ENCODE assay signal across 13 cellular contexts in the genomic region with DNA sequence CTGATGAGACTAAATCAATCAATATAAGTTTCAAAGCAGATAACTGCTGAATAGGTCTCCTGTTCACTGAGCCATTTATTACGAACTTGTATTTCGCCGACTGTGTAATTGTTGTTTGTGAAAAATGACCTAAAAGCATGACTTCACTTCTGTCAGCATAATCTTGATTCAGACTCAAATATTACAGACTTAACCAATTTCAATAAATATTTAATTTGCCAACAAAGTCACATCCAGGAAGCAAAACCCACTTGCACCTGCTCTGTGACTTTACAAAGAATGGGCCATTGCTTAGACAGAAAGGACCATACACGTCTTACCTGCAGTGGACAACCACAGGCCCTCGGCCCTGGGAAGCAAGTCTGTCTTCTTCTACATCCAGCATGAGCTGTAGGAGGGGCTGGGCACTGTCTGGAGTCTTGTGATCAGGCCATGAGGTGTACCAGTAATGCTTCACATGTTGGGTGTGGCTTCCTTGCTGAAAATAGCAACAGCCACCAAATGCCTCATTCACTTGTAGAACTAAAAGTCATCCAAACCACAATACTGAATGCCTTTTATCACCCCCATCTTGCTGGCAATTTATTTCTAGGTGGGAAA. TPM values are rescaled to one million over a fixed set of nuclear protein-coding genes. Genes with fewer than 3 reads are reported as not detected.
DNase-seq lines count a peak whose midpoint lies in the region; ATAC-seq, FAIRE-seq and TF ChIP-seq lines count a peak whose summit lies in the region.
"Had no signal": no experiment of that assay in that cellular context is flagged by ENCODE, and none has a peak within 500 bp of the region (broad histone marks: within the 10 kb centered on the region; RNA-seq: fewer than 3 reads in every experiment).

No MANE protein-coding gene starts in this region.

- no peak overlapping the region for H3K4me3 ChIP-seq in upper lobe of left lung
- H3K4me3 ChIP-seq: BLaER1 treated with 17β-estradiol and CSF1 and Interleukin-3, amounts not matched to agents 10 nM and 100 nM had no signal

- no peaks in the 10 kb centered on the region for H3K9me3 Mint-ChIP-seq in activated CD4-positive, alpha-beta T cell treated with anti-CD3 and anti-CD28 coated beads, Interleukin-2, amount 10 ng/mL, durations not matched to agents 7 days and 5 days
- H3K9me3 Mint-ChIP-seq: endodermal cell had no signal

- peaks cover 21% of the 10 kb centered on the region for H3K4me1 ChIP-seq in foreskin keratinocyte
- H3K4me1 ChIP-seq in upper lobe of left lung, result peaks cover 0 to 3% (median 0%) of the 10 kb centered on the region in 4 donors

- POLR2A ChIA-PET in activated CD4-positive, alpha-beta T cell treated with anti-CD3 and anti-CD28 coated beads, Interleukin-2, amount 10 ng/mL, durations not matched to agents 7 days and 5 days (lab: Charles Lee), result no interaction called here

- DNase-seq in activated CD4-positive, alpha-beta T cell treated with anti-CD3 and anti-CD28 coated beads, Interleukin-2, amount 10 ng/mL, durations not matched to agents 7 days and 5 days, result peak; percentile 14
- no peak for DNase-seq in activated CD4-positive, alpha-beta T cell treated with anti-CD3 and anti-CD28 coated beads, Interleukin-2, amount 50 U/mL, for 1 hour
- DNase-seq in foreskin keratinocyte (peak; percentile 73 to 92), upper lobe of left lung (peak in 1 of 2 donors; percentile 57), frontal cortex (ENCODE audit: low spot score in 2 of 2) (no peak)
- DNase-seq in activated CD8-positive, alpha-beta memory T cell treated with anti-CD3 and anti-CD28 coated beads, Interleukin-2, amount 50 U/mL, for 48 hours, result no peak
- DNase-seq: activated CD4-positive, alpha-beta T cell treated with anti-CD3 and anti-CD28 coated beads for 48 hours; endodermal cell; NCI-H510A treated with DMSO at 0.1 percent for 48 hours had no signal

- no peak overlapping the region for H3K27ac Mint-ChIP-seq in activated CD4-positive, alpha-beta T cell treated with anti-CD3 and anti-CD28 coated beads, Interleukin-2, amount 10 ng/mL, durations not matched to agents 7 days and 5 days
- H3K27ac Mint-ChIP-seq: endodermal cell had no signal

- CTCF ChIA-PET in activated CD4-positive, alpha-beta T cell treated with anti-CD3 and anti-CD28 coated beads, Interleukin-2, amount 10 ng/mL, durations not matched to agents 7 days and 5 days (lab: Charles Lee), result no interaction called here

- H3K4me1 Mint-ChIP-seq in activated CD4-positive, alpha-beta T cell treated with anti-CD3 and anti-CD28 coated beads, Interleukin-2, amount 10 ng/mL, durations not matched to agents 7 days and 5 days, result peaks cover 10% of the 10 kb centered on the region

- peak overlapping the region; percentile 68 for H3K27ac ChIP-seq in foreskin keratinocyte
- H3K27ac ChIP-seq in upper lobe of left lung, result no peak overlapping the region
- H3K27ac ChIP-seq: neutrophil had no signal

- H3K27me3 Mint-ChIP-seq in activated CD4-positive, alpha-beta T cell treated with anti-CD3 and anti-CD28 coated beads, Interleukin-2, amount 10 ng/mL, durations not matched to agents 7 days and 5 days, result peaks cover 5% of the 10 kb centered on the region

- ATAC-seq in SK-N-SH treated with all-trans-retinoic acid at 6 μM for 48 hours (peak; percentile 64; the same call in 2 of the 3 replicates), foreskin keratinocyte (peak; percentile 87), upper lobe of left lung (ENCODE audit: low FRiP score in 2 of 2) (peak; percentile 67 to 70), HG02970 (IDR thresholded peaks at IDR 0.05; ENCODE audit: low FRiP score, unreplicated experiment) (no peak)

- peak in 1 of 4 donors; percentile 74 for TF ChIP-seq EP300 in upper lobe of left lung (IDR thresholded peaks at IDR 0.05)

- H3K27me3 ChIP-seq in foreskin keratinocyte, result no peaks in the 10 kb centered on the region
- H3K27me3 ChIP-seq in upper lobe of left lung, result no peaks in the 10 kb centered on the region
- H3K27me3 ChIP-seq: BLaER1 treated with 17β-estradiol and CSF1 and Interleukin-3, amounts not matched to agents 10 nM and 100 nM; neutrophil had no signal

- H3K4me3 Mint-ChIP-seq in activated CD4-positive, alpha-beta T cell treated with anti-CD3 and anti-CD28 coated beads, Interleukin-2, amount 10 ng/mL, durations not matched to agents 7 days and 5 days, result no peak overlapping the region
- H3K4me3 Mint-ChIP-seq: endodermal cell had no signal

- no peaks in the 10 kb centered on the region for H3K9me3 ChIP-seq in upper lobe of left lung
- H3K9me3 ChIP-seq: BLaER1 treated with 17β-estradiol and CSF1 and Interleukin-3, amounts not matched to agents 10 nM and 100 nM; neutrophil had no signal

- H3K36me3 ChIP-seq in upper lobe of left lung, result no peaks in the 10 kb centered on the region
- H3K36me3 ChIP-seq: BLaER1 treated with 17β-estradiol and CSF1 and Interleukin-3, amounts not matched to agents 10 nM and 100 nM; neutrophil had no signal

- FAIRE-seq in frontal cortex (lab: Jason Lieb, UNC), result no peak

- TF ChIP-seq POLR2A in upper lobe of left lung (IDR thresholded peaks at IDR 0.05), result no peak

- TF ChIP-seq CTCF in foreskin keratinocyte (conservative IDR thresholded peaks at IDR 0.05) (no peak), upper lobe of left lung (IDR thresholded peaks at IDR 0.05) (no peak)

- 82 to 89% methylated on average over 5 of the region's 5 CpGs for WGBS in upper lobe of left lung, 2 donors

- no peaks in the 10 kb centered on the region for H3K36me3 Mint-ChIP-seq in activated CD4-positive, alpha-beta T cell treated with anti-CD3 and anti-CD28 coated beads, Interleukin-2, amount 10 ng/mL, durations not matched to agents 7 days and 5 days (ENCODE audit: low read depth)

TF ChIP-seq in SK-N-SH treated with all-trans-retinoic acid at 6 μM for 48 hours, 23 proteins besides CTCF, POLR2A, EP300 and RAD21:
- TF ChIP-seq ZNF8 (CRISPR knock-in tag; IDR thresholded peaks at IDR 0.05) (no peak), ZNF70 (CRISPR knock-in tag; IDR thresholded peaks at IDR 0.05) (no peak), TOX (CRISPR knock-in tag; IDR thresholded peaks at IDR 0.05; ENCODE audit: borderline replicate concordance) (no peak)
- TF ChIP-seq, protein P1, sequence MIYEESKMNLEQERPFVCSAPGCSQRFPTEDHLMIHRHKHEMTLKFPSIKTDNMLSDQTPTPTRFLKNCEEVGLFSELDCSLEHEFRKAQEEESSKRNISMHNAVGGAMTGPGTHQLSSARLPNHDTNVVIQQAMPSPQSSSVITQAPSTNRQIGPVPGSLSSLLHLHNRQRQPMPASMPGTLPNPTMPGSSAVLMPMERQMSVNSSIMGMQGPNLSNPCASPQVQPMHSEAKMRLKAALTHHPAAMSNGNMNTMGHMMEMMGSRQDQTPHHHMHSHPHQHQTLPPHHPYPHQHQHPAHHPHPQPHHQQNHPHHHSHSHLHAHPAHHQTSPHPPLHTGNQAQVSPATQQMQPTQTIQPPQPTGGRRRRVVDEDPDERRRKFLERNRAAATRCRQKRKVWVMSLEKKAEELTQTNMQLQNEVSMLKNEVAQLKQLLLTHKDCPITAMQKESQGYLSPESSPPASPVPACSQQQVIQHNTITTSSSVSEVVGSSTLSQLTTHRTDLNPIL (CRISPR knock-in tag; IDR thresholded peaks at IDR 0.05; ENCODE audit: low read depth), result no peak
- TF ChIP-seq, protein P2, sequence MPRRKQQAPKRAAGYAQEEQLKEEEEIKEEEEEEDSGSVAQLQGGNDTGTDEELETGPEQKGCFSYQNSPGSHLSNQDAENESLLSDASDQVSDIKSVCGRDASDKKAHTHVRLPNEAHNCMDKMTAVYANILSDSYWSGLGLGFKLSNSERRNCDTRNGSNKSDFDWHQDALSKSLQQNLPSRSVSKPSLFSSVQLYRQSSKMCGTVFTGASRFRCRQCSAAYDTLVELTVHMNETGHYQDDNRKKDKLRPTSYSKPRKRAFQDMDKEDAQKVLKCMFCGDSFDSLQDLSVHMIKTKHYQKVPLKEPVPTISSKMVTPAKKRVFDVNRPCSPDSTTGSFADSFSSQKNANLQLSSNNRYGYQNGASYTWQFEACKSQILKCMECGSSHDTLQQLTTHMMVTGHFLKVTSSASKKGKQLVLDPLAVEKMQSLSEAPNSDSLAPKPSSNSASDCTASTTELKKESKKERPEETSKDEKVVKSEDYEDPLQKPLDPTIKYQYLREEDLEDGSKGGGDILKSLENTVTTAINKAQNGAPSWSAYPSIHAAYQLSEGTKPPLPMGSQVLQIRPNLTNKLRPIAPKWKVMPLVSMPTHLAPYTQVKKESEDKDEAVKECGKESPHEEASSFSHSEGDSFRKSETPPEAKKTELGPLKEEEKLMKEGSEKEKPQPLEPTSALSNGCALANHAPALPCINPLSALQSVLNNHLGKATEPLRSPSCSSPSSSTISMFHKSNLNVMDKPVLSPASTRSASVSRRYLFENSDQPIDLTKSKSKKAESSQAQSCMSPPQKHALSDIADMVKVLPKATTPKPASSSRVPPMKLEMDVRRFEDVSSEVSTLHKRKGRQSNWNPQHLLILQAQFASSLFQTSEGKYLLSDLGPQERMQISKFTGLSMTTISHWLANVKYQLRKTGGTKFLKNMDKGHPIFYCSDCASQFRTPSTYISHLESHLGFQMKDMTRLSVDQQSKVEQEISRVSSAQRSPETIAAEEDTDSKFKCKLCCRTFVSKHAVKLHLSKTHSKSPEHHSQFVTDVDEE (CRISPR knock-in tag; IDR thresholded peaks at IDR 0.05), result no peak
- TF ChIP-seq, protein P3, sequence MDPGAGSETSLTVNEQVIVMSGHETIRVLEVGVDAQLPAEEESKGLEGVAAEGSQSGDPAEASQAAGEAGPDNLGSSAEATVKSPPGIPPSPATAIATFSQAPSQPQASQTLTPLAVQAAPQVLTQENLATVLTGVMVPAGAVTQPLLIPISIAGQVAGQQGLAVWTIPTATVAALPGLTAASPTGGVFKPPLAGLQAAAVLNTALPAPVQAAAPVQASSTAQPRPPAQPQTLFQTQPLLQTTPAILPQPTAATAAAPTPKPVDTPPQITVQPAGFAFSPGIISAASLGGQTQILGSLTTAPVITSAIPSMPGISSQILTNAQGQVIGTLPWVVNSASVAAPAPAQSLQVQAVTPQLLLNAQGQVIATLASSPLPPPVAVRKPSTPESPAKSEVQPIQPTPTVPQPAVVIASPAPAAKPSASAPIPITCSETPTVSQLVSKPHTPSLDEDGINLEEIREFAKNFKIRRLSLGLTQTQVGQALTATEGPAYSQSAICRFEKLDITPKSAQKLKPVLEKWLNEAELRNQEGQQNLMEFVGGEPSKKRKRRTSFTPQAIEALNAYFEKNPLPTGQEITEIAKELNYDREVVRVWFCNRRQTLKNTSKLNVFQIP (CRISPR knock-in tag; IDR thresholded peaks at IDR 0.05; ENCODE audit: borderline replicate concordance, low read depth), result no peak

RNA-seq across cellular contexts. Expression of a gene that starts 23.5 kb away (rescaled TPM):
- total RNA-seq in activated CD4-positive, alpha-beta T cell treated with anti-CD3 and anti-CD28 coated beads, Interleukin-2, amount 10 ng/mL, durations not matched to agents 7 days and 5 days, result not detected
- 0.71 and 0.88 TPM in 2 replicates for total RNA-seq in foreskin keratinocyte
- 0.33 and 0.40 TPM in 2 replicates for polyA plus RNA-seq in foreskin keratinocyte
- total RNA-seq in upper lobe of left lung, result 100 to 1,000 TPM in 1 of 6 donors, 10 to 100 TPM in 5; 68.8 to 113 (median 80.8) TPM
- 4.5 TPM for total RNA-seq in frontal cortex

Comparison
In these comparisons a context has a peak if more than half of its experiments do, and no peak if none do; other contexts are left out.
1. DNase-seq: peak in activated CD4-positive, alpha-beta T cell treated with anti-CD3 and anti-CD28 coated beads, Interleukin-2, amount 10 ng/mL, durations not matched to agents 7 days and 5 days (single experiment) and foreskin keratinocyte (2 of 2); none in activated CD4-positive, alpha-beta T cell treated with anti-CD3 and anti-CD28 coated beads, Interleukin-2, amount 50 U/mL, for 1 hour (single experiment), activated CD8-positive, alpha-beta memory T cell treated with anti-CD3 and anti-CD28 coated beads, Interleukin-2, amount 50 U/mL, for 48 hours (single experiment) and frontal cortex (0 of 2).
2. RNA of a gene that starts 23.5 kb away (total RNA-seq): 68.8 to 113 TPM in upper lobe of left lung; 4.5 TPM in frontal cortex (single experiment), 0.71 to 0.88 TPM in foreskin keratinocyte and not detected in activated CD4-positive, alpha-beta T cell treated with anti-CD3 and anti-CD28 coated beads, Interleukin-2, amount 10 ng/mL, durations not matched to agents 7 days and 5 days; every median in the first group is over 10 times any median in the second.